In genomic region chr16:85173981-85174751, GRCh38 we compare ENCODE assay signal across 8 cellular contexts.
DNase-seq lines count a peak whose midpoint lies in the region; FAIRE-seq and TF ChIP-seq lines count a peak whose summit lies in the region.

No MANE protein-coding gene starts in this region.

- H3K27ac Mint-ChIP-seq in brain (peak overlapping the region; percentile 73 to 94 (median 85)), CD14-positive monocyte (no peak overlapping the region)

- peak overlapping the region in 2 of 4 donors; percentile 54 to 59 for H3K27ac ChIP-seq in Peyer's patch

- peaks cover 12% of the 10 kb centered on the region for H3K27me3 Mint-ChIP-seq in brain
- peaks cover 59 to 68% (median 59%) of the 10 kb centered on the region in 3 donors for H3K27me3 Mint-ChIP-seq in CD14-positive monocyte (ENCODE audit: low read depth in 3 of 3)

- H3K4me1 ChIP-seq in Peyer's patch: peaks cover 0 to 54% (median 5%) of the 10 kb centered on the region in 4 donors

- no peaks in the 10 kb centered on the region for H3K36me3 ChIP-seq in Peyer's patch

- no peak overlapping the region for H3K4me3 ChIP-seq in Peyer's patch

- TF ChIP-seq CTCF in brain (conservative IDR thresholded peaks at IDR 0.05): no peak
- no peak for TF ChIP-seq CTCF in Peyer's patch (IDR thresholded peaks at IDR 0.05)
- TF ChIP-seq CTCF in CD14-positive monocyte (IDR thresholded peaks at IDR 0.05): no peak

- no peaks in the 10 kb centered on the region for H3K9me3 ChIP-seq in Peyer's patch

- peaks cover 0 to 8% (median 3%) of the 10 kb centered on the region in 5 experiments for H3K9me3 Mint-ChIP-seq in brain
- H3K9me3 Mint-ChIP-seq in CD14-positive monocyte: peaks cover 0 to 12% (median 2%) of the 10 kb centered on the region in 7 donors

- TF ChIP-seq POLR2A in Peyer's patch (IDR thresholded peaks at IDR 0.05): no peak

- no peaks in the 10 kb centered on the region for H3K27me3 ChIP-seq in Peyer's patch

- peaks cover 7% of the 10 kb centered on the region for H3K36me3 Mint-ChIP-seq in brain
- peaks cover 0 to 2% of the 10 kb centered on the region in 2 donors for H3K36me3 Mint-ChIP-seq in CD14-positive monocyte

- H3K4me1 Mint-ChIP-seq in brain (peaks cover 78% of the 10 kb centered on the region), CD14-positive monocyte (peaks cover 10% of the 10 kb centered on the region)

- intact Hi-C loops in CD14-positive monocyte (cut with micrococcal nuclease): no loop called here

- FAIRE-seq in HTR-8/SVneo (lab: Jason Lieb, UNC): peak; percentile 88

- H3K4me3 Mint-ChIP-seq in brain (peak overlapping the region; percentile 75 to 89 (median 82)), CD14-positive monocyte (peak overlapping the region in 1 of 2 donors; percentile 24)

- peak; percentile 89 for DNase-seq in AG08395 (ENCODE audit: low spot score)
- peak; percentile 78 for DNase-seq in HTR-8/SVneo (ENCODE audit: insufficient read length, low spot score)
- DNase-seq in lung microvascular endothelial cell (ENCODE audit: low read depth in 2 of 2): peak; percentile 68 to 80
- no peak for DNase-seq in Peyer's patch
- DNase-seq in CD14-positive monocyte (ENCODE audit: low spot score): no peak
- no peak for DNase-seq in HUDEP-2 (lab: John Stamatoyannopoulos, UW; ENCODE audit: unreplicated experiment in 76 of 76)
- DNase-seq in NCI-H345 treated with DMSO at 0.1 percent for 48 hours (lab: John Stamatoyannopoulos, UW; ENCODE audit: unreplicated experiment): no peak

Comparison
In these comparisons a context has a peak if more than half of its experiments do, and no peak if none do; other contexts are left out.
1. DNase-seq: peak in AG08395 (single experiment), HTR-8/SVneo (single experiment) and lung microvascular endothelial cell (2 of 2); none in Peyer's patch (0 of 3), CD14-positive monocyte (single experiment), HUDEP-2 (0 of 76) and NCI-H345 treated with DMSO at 0.1 percent for 48 hours (single experiment).
2. H3K27ac Mint-ChIP-seq: peak in brain (5 of 5); none in CD14-positive monocyte (0 of 7).